In genomic region chr2:240130393-240131195, GRCh38 we compare ENCODE assay signal across 16 cellular contexts. TPM values are rescaled to one million over a fixed set of nuclear protein-coding genes. Genes with fewer than 3 reads are reported as not detected.
"Had no signal": no experiment of that assay in that cellular context is flagged by ENCODE, and none has a peak within 500 bp of the region (broad histone marks: within the 10 kb centered on the region; RNA-seq: fewer than 3 reads in every experiment).

No MANE protein-coding gene starts in this region.

- H3K27me3 ChIP-seq: esophagus squamous epithelium, thyroid gland, vagina had no signal

- H3K9me3 ChIP-seq: esophagus squamous epithelium, thyroid gland, vagina had no signal

- DNase-seq: activated B cell treated with CpG ODN at 0.5 μM for 24 hours; activated CD4-positive, alpha-beta T cell treated with anti-CD3 and anti-CD28 coated beads, Interleukin-2, amount 10 ng/mL, durations not matched to agents 7 days and 5 days; esophagus squamous epithelium; foreskin fibroblast; glutamatergic neuron; immature natural killer cell; left cardiac atrium; nephron progenitor cell; stimulated activated CD4-positive, alpha-beta T cell treated with anti-CD3 and anti-CD28 coated beads, Interleukin-4, amount 100 ng/mL, for 4 hours; thyroid gland had no signal

- H3K4me3 ChIP-seq: esophagus squamous epithelium, thyroid gland, vagina had no signal

- H3K27ac ChIP-seq: esophagus squamous epithelium, thyroid gland, vagina had no signal

- ATAC-seq: activated T-helper 17 cell treated with anti-CD3 and anti-CD28 coated beads, Interleukin-2, amount 50 U/mL, for 72 hours; left cardiac atrium had no signal

- FAIRE-seq: astrocyte, colon had no signal

RNA-seq across cellular contexts. Expression of gene OTOS, which starts 9.9 kb away (rescaled TPM):
- total RNA-seq: activated B cell treated with CpG ODN at 0.5 μM for 24 hours; activated CD4-positive, alpha-beta T cell treated with anti-CD3 and anti-CD28 coated beads, Interleukin-2, amount 10 ng/mL, durations not matched to agents 7 days and 5 days; activated T-helper 17 cell treated with anti-CD3 and anti-CD28 coated beads, Interleukin-2, amount 50 U/mL, for 72 hours; astrocyte; esophagus squamous epithelium; left cardiac atrium; osteocyte; skeletal muscle tissue; vagina had no signal
- polyA plus RNA-seq: immature natural killer cell had no signal
